Comparison of ENCODE assay signal across 26 cellular contexts in genomic region chr1:205171369-205171768, GRCh38. TPM values are rescaled to one million over a fixed set of nuclear protein-coding genes. Genes with fewer than 3 reads are reported as not detected.
A peak's percentile ranks its signal among the peaks of the same experiment; 100 is the strongest.
DNase-seq lines count a peak whose midpoint lies in the region; ATAC-seq and TF ChIP-seq lines count a peak whose summit lies in the region.
"Had no signal": no experiment of that assay in that cellular context is flagged by ENCODE, and none has a peak within 500 bp of the region (broad histone marks: within the 10 kb centered on the region; RNA-seq: fewer than 3 reads in every experiment).

No MANE protein-coding gene starts in this region.

- H3K79me2 ChIP-seq in GM23248 (ENCODE audit: insufficient read depth), result peaks cover 63% of the 10 kb centered on the region

- no peak overlapping the region for H3K4me3 ChIP-seq in GM23248
- H3K4me3 ChIP-seq: colonic mucosa, skin epidermis had no signal

- WGBS in GM23248 (ENCODE audit: low coverage in 1 of 2, low lambda C conversion rate in 2 of 2, missing lambda C conversion rate in 2 of 2), 2 experiments, result 79 to 91% methylated on average over 3 to 5 of the region's 5 CpGs

- DNase-seq in CD4-positive, alpha-beta T cell, result no peak
- DNase-seq in GM23248 (no peak), erythroblast (lab: John Stamatoyannopoulos, UW) (peak; percentile 10 to 45), SKM-1 treated with dmso at 0.1 percent for 144 hours (lab: John Stamatoyannopoulos, UW; ENCODE audit: unreplicated experiment) (no peak), DMS 273 treated with DMSO at 0.1 percent for 48 hours (lab: John Stamatoyannopoulos, UW) (no peak), iPS-NIHi11 (ENCODE audit: low spot score) (no peak)
- DNase-seq in activated CD4-positive, alpha-beta memory T cell treated with anti-CD3 and anti-CD28 coated beads, Interleukin-2, amount 10 ng/mL, durations not matched to agents 7 days and 5 days, result peak; percentile 24
- DNase-seq: activated T-cell treated with anti-CD3 and anti-CD28 coated beads, Interleukin-2, amount 50 U/mL, for 1 hour; colonic mucosa; Karpas-422; kidney glomerular epithelial cell; mammary epithelial cell; MV-4-11; NCI-H187; NCI-H345; NCI-H82; nucleus accumbens; PC-3; Right ventricle myocardium superior; stimulated activated CD4-positive, alpha-beta T cell treated with anti-CD3 and anti-CD28 coated beads, Interleukin-2, amount 100 ng/mL, for 24 hours had no signal

- peaks cover 66% of the 10 kb centered on the region for H3K36me3 Mint-ChIP-seq in CD4-positive, alpha-beta T cell (ENCODE audit: low read depth)
- H3K36me3 Mint-ChIP-seq in activated CD4-positive, alpha-beta memory T cell treated with anti-CD3 and anti-CD28 coated beads, Interleukin-2, amount 10 ng/mL, durations not matched to agents 7 days and 5 days (ENCODE audit: low read depth), result peaks cover 33% of the 10 kb centered on the region

- no peaks in the 10 kb centered on the region for H3K9me3 ChIP-seq in CD4-positive, alpha-beta T cell (ENCODE audit: control insufficient read depth, low read length)
- H3K9me3 ChIP-seq in GM23248 (ENCODE audit: low read depth), result no peaks in the 10 kb centered on the region
- H3K9me3 ChIP-seq: colonic mucosa had no signal

- no peak overlapping the region for H3K27ac ChIP-seq in CD4-positive, alpha-beta T cell (ENCODE audit: low read depth, low read length)
- peak overlapping the region; percentile 100 for H3K27ac ChIP-seq in GM23248
- H3K27ac ChIP-seq: colonic mucosa, skin epidermis had no signal

- H3K4me3 Mint-ChIP-seq in CD4-positive, alpha-beta T cell, result peak overlapping the region; percentile 46
- H3K4me3 Mint-ChIP-seq in activated CD4-positive, alpha-beta memory T cell treated with anti-CD3 and anti-CD28 coated beads, Interleukin-2, amount 10 ng/mL, durations not matched to agents 7 days and 5 days, result no peak overlapping the region
- H3K4me3 Mint-ChIP-seq: brain; CD14-positive monocyte; stimulated activated memory B cell treated with anti-CD40 and anti-IgM and Interleukin-4, amounts not matched to agents 10 μg/mL and 1 μg/mL and 100 μg/mL, for 72 hours had no signal

- H3K27me3 ChIP-seq in CD4-positive, alpha-beta T cell (ENCODE audit: control insufficient read depth, insufficient read depth, low read length), result no peaks in the 10 kb centered on the region
- H3K27me3 ChIP-seq in GM23248 (replicated peaks; ENCODE audit: insufficient read depth), result no peaks in the 10 kb centered on the region
- H3K27me3 ChIP-seq: colonic mucosa had no signal

- H3K27me3 Mint-ChIP-seq in CD4-positive, alpha-beta T cell, result no peaks in the 10 kb centered on the region
- no peaks in the 10 kb centered on the region for H3K27me3 Mint-ChIP-seq in activated CD4-positive, alpha-beta memory T cell treated with anti-CD3 and anti-CD28 coated beads, Interleukin-2, amount 10 ng/mL, durations not matched to agents 7 days and 5 days
- H3K27me3 Mint-ChIP-seq: brain; stimulated activated memory B cell treated with anti-CD40 and anti-IgM and Interleukin-4, amounts not matched to agents 10 μg/mL and 1 μg/mL and 100 μg/mL, for 72 hours had no signal

- no peak overlapping the region for H2AFZ ChIP-seq in GM23248

- peaks cover 23% of the 10 kb centered on the region for H3K4me1 Mint-ChIP-seq in CD4-positive, alpha-beta T cell (ENCODE audit: low read depth)
- peaks cover 32% of the 10 kb centered on the region for H3K4me1 Mint-ChIP-seq in activated CD4-positive, alpha-beta memory T cell treated with anti-CD3 and anti-CD28 coated beads, Interleukin-2, amount 10 ng/mL, durations not matched to agents 7 days and 5 days

- in situ Hi-C loops in GM23248 (cut with MboI), result no loop called here

- peak; percentile 21 for ATAC-seq in CD4-positive, alpha-beta T cell (ENCODE audit: poor library complexity)
- no peak for ATAC-seq in HG02571 (IDR thresholded peaks at IDR 0.05; ENCODE audit: unreplicated experiment)
- ATAC-seq: HCT116; PC-3; stimulated activated memory B cell treated with anti-CD40 and anti-IgM and Interleukin-4, amounts not matched to agents 10 μg/mL and 1 μg/mL and 100 μg/mL, for 72 hours had no signal

- H3K9me3 Mint-ChIP-seq in CD4-positive, alpha-beta T cell, result no peaks in the 10 kb centered on the region
- H3K9me3 Mint-ChIP-seq in activated CD4-positive, alpha-beta memory T cell treated with anti-CD3 and anti-CD28 coated beads, Interleukin-2, amount 10 ng/mL, durations not matched to agents 7 days and 5 days, result no peaks in the 10 kb centered on the region
- H3K9me3 Mint-ChIP-seq: brain; CD14-positive monocyte; stimulated activated memory B cell treated with anti-CD40 and anti-IgM and Interleukin-4, amounts not matched to agents 10 μg/mL and 1 μg/mL and 100 μg/mL, for 72 hours had no signal

- H3K9ac ChIP-seq in GM23248, result no peak overlapping the region

- no peaks in the 10 kb centered on the region for H3K9me2 ChIP-seq in GM23248 (ENCODE audit: insufficient read depth)

- TF ChIP-seq CTCF in CD4-positive, alpha-beta T cell (IDR thresholded peaks at IDR 0.05), result no peak

- peak overlapping the region; percentile 32 for H3K27ac Mint-ChIP-seq in CD4-positive, alpha-beta T cell
- peak overlapping the region; percentile 5 for H3K27ac Mint-ChIP-seq in activated CD4-positive, alpha-beta memory T cell treated with anti-CD3 and anti-CD28 coated beads, Interleukin-2, amount 10 ng/mL, durations not matched to agents 7 days and 5 days
- H3K27ac Mint-ChIP-seq: brain; stimulated activated memory B cell treated with anti-CD40 and anti-IgM and Interleukin-4, amounts not matched to agents 10 μg/mL and 1 μg/mL and 100 μg/mL, for 72 hours had no signal

- H4K20me1 ChIP-seq in GM23248 (ENCODE audit: insufficient read depth), result no peaks in the 10 kb centered on the region

- POLR2A ChIA-PET in CD4-positive, alpha-beta T cell (lab: Charles Lee), result interaction anchor here (0.6 kb wide), 1 partner anchor 422 kb away, joined by 5 read pairs; no protein-coding TSS in a partner anchor
- POLR2A ChIA-PET in activated CD4-positive, alpha-beta memory T cell treated with anti-CD3 and anti-CD28 coated beads, Interleukin-2, amount 10 ng/mL, durations not matched to agents 7 days and 5 days (lab: Charles Lee), result interaction anchor here (1.1 to 1.4 kb wide), 3 partner anchors 29 to 59 kb away, joined by 3 to 4 read pairs (median 3); no protein-coding TSS in a partner anchor

- H3K36me3 ChIP-seq in GM23248 (ENCODE audit: low read depth), result 0 out of 2 replicates have a peak, but pooled peaks cover 16% of the 10 kb centered on the region
- H3K36me3 ChIP-seq: colonic mucosa had no signal

- intact Hi-C loops in CD4-positive, alpha-beta T cell (cut with DNase I, micrococcal nuclease), result no loop called here

- no peak overlapping the region for H3K4me2 ChIP-seq in GM23248 (ENCODE audit: unreplicated experiment)

- CTCF ChIA-PET in CD4-positive, alpha-beta T cell (lab: Charles Lee), result no interaction called here
- CTCF ChIA-PET in activated CD4-positive, alpha-beta memory T cell treated with anti-CD3 and anti-CD28 coated beads, Interleukin-2, amount 10 ng/mL, durations not matched to agents 7 days and 5 days (lab: Charles Lee), result interaction anchor here (0.6 to 1.6 kb wide), 5 partner anchors 15 to 180 kb away, joined by 3 to 7 read pairs (median 5); no protein-coding TSS in a partner anchor

- peaks cover 47% of the 10 kb centered on the region for H3K4me1 ChIP-seq in GM23248 (ENCODE audit: insufficient read depth)
- H3K4me1 ChIP-seq: colonic mucosa had no signal

- no peak for TF ChIP-seq POLR2A in erythroblast (IDR thresholded peaks at IDR 0.05; ENCODE audit: low read length)

- H3F3A ChIP-seq in GM23248 (ENCODE audit: insufficient read depth), result peaks cover 31% of the 10 kb centered on the region

RNA-seq across cellular contexts. Expression of gene DSTYK, which starts 40.1 kb away (rescaled TPM):
- total RNA-seq in CD4-positive, alpha-beta T cell, result 10 to 100 TPM; 13.9 to 15.3 TPM
- total RNA-seq in GM23248 (2014; rRNA removed; shearing (Covaris generic)), result 11.3 and 12.1 TPM in 2 replicates
- polyA plus RNA-seq in GM23248 (2016; fragmentation: Nextera tagmentation; extraction: Ambion mirVana), result 9.8 and 10.6 TPM in 2 replicates
- 1 to 10 TPM; 8.8 to 9.2 TPM for total RNA-seq in activated CD4-positive, alpha-beta memory T cell treated with anti-CD3 and anti-CD28 coated beads, Interleukin-2, amount 10 ng/mL, durations not matched to agents 7 days and 5 days

RNA-seq across cellular contexts. Expression of gene RBBP5, which starts 49.6 kb away (rescaled TPM):
- 10 to 100 TPM; 14.8 to 15.6 TPM for total RNA-seq in CD4-positive, alpha-beta T cell
- 14.3 and 30.2 TPM in 2 replicates for total RNA-seq in GM23248 (2014; rRNA removed; shearing (Covaris generic))
- polyA plus RNA-seq in GM23248 (2016; fragmentation: Nextera tagmentation; extraction: Ambion mirVana), result 13.6 and 14.7 TPM in 2 replicates
- total RNA-seq in activated CD4-positive, alpha-beta memory T cell treated with anti-CD3 and anti-CD28 coated beads, Interleukin-2, amount 10 ng/mL, durations not matched to agents 7 days and 5 days, result 10 to 100 TPM; 19.5 to 20.3 TPM

RNA-seq across cellular contexts. Expression of gene TMCC2, which starts 56.4 kb away (rescaled TPM):
- 1 to 10 TPM in 1 of 2 experiments, under 1 TPM in 1; 0.74 to 1.1 TPM for total RNA-seq in CD4-positive, alpha-beta T cell
- total RNA-seq in GM23248 (2014; rRNA removed; shearing (Covaris generic)), result 1.7 and 2.7 TPM in 2 replicates
- polyA plus RNA-seq in GM23248 (2016; fragmentation: Nextera tagmentation; extraction: Ambion mirVana), result 0.39 and 0.63 TPM in 2 replicates
- 1 to 10 TPM; 1.8 TPM for total RNA-seq in activated CD4-positive, alpha-beta memory T cell treated with anti-CD3 and anti-CD28 coated beads, Interleukin-2, amount 10 ng/mL, durations not matched to agents 7 days and 5 days

Comparison
In these comparisons a context has a peak if more than half of its experiments do, and no peak if none do; other contexts are left out.
1. DNase-seq: peak in activated CD4-positive, alpha-beta memory T cell treated with anti-CD3 and anti-CD28 coated beads, Interleukin-2, amount 10 ng/mL, durations not matched to agents 7 days and 5 days (single experiment) and erythroblast (2 of 2); none in CD4-positive, alpha-beta T cell (0 of 10), GM23248 (single experiment), SKM-1 treated with dmso at 0.1 percent for 144 hours (single experiment), DMS 273 treated with DMSO at 0.1 percent for 48 hours (single experiment) and iPS-NIHi11 (single experiment).